In genomic region chr13:20501139-20501538, GRCh38 we compare ENCODE assay signal across 25 cellular contexts. TPM values are rescaled to one million over a fixed set of nuclear protein-coding genes. Genes with fewer than 3 reads are reported as not detected.
DNase-seq lines count a peak whose midpoint lies in the region; ATAC-seq and TF ChIP-seq lines count a peak whose summit lies in the region.
"Had no signal": no experiment of that assay in that cellular context is flagged by ENCODE, and none has a peak within 500 bp of the region (broad histone marks: within the 10 kb centered on the region; RNA-seq: fewer than 3 reads in every experiment).

No MANE protein-coding gene starts in this region.

- TF ChIP-seq CTCF in CD14-positive monocyte (IDR thresholded peaks at IDR 0.05) (no peak), neural progenitor cell (IDR thresholded peaks at IDR 0.05) (no peak)

- H3K27ac Mint-ChIP-seq in CD14-positive monocyte (peak overlapping the region in 6 of 7 donors; percentile 53 to 86 (median 70)), neural progenitor cell (no peak overlapping the region)
- peak overlapping the region; percentile 26 for H3K27ac Mint-ChIP-seq in activated T-helper 17 cell treated with anti-CD3 and anti-CD28 coated beads, Interleukin-2, amount 50 U/mL, for 72 hours

- H4K5ac ChIP-seq in mesendoderm (ENCODE audit: low read length): no peak overlapping the region

- H3K4me1 Mint-ChIP-seq in CD14-positive monocyte (peaks cover 22% of the 10 kb centered on the region), neural progenitor cell (peaks cover 3% of the 10 kb centered on the region)
- no peaks in the 10 kb centered on the region for H3K4me1 Mint-ChIP-seq in activated T-helper 17 cell treated with anti-CD3 and anti-CD28 coated beads, Interleukin-2, amount 50 U/mL, for 72 hours
- H3K4me1 Mint-ChIP-seq: CD8-positive, alpha-beta memory T cell had no signal

- H3K36me3 Mint-ChIP-seq in CD14-positive monocyte (peaks cover 18 to 32% of the 10 kb centered on the region in 2 donors), neural progenitor cell (peaks cover 2% of the 10 kb centered on the region)
- H3K36me3 Mint-ChIP-seq in activated T-helper 17 cell treated with anti-CD3 and anti-CD28 coated beads, Interleukin-2, amount 50 U/mL, for 72 hours (ENCODE audit: low read depth): no peaks in the 10 kb centered on the region

- H3K79me1 ChIP-seq in mesendoderm (ENCODE audit: low read length): no peaks in the 10 kb centered on the region

- H3K27me3 Mint-ChIP-seq in CD14-positive monocyte (ENCODE audit: low read depth in 3 of 3) (peaks cover 0 to 5% (median 2%) of the 10 kb centered on the region in 3 donors), neural progenitor cell (ENCODE audit: insufficient read depth, low read depth) (peaks cover 3% of the 10 kb centered on the region)
- no peaks in the 10 kb centered on the region for H3K27me3 Mint-ChIP-seq in activated T-helper 17 cell treated with anti-CD3 and anti-CD28 coated beads, Interleukin-2, amount 50 U/mL, for 72 hours

- H3K4me2 ChIP-seq in neural progenitor cell (no peak overlapping the region), mesendoderm (ENCODE audit: low read length) (no peak overlapping the region)

- H3K4me3 Mint-ChIP-seq in CD14-positive monocyte: peak overlapping the region in 1 of 2 donors; percentile 18
- no peak overlapping the region for H3K4me3 Mint-ChIP-seq in activated T-helper 17 cell treated with anti-CD3 and anti-CD28 coated beads, Interleukin-2, amount 50 U/mL, for 72 hours
- peak overlapping the region; percentile 62 for H3K4me3 Mint-ChIP-seq in neural progenitor cell
- H3K4me3 Mint-ChIP-seq: CD8-positive, alpha-beta memory T cell had no signal

- no peaks in the 10 kb centered on the region for H3K36me3 ChIP-seq in neural progenitor cell
- H3K36me3 ChIP-seq in mesendoderm (ENCODE audit: control insufficient read depth, insufficient read depth, low read length): no peaks in the 10 kb centered on the region
- H3K36me3 ChIP-seq: BE2C, HAP-1, MG63, SJSA1 had no signal

- no peak overlapping the region for H2AFZ ChIP-seq in neural progenitor cell (replicated peaks)
- H2AFZ ChIP-seq: GM23248 had no signal

- no peak overlapping the region for H3K18ac ChIP-seq in mesendoderm (ENCODE audit: low read length)

- H3K23ac ChIP-seq in mesendoderm (ENCODE audit: low read length): no peak overlapping the region

- H2BK5ac ChIP-seq in mesendoderm (ENCODE audit: low read length): no peak overlapping the region

- intact Hi-C loops in CD14-positive monocyte (cut with micrococcal nuclease): no loop called here

- no peaks in the 10 kb centered on the region for H3K4me1 ChIP-seq in neural progenitor cell
- no peaks in the 10 kb centered on the region for H3K4me1 ChIP-seq in mesendoderm (ENCODE audit: control insufficient read depth, low read depth, low read length)
- H3K4me1 ChIP-seq: BE2C, HAP-1 had no signal

- no peaks in the 10 kb centered on the region for H3K9me3 ChIP-seq in neural progenitor cell (ENCODE audit: low read depth)
- H3K9me3 ChIP-seq: BE2C, HAP-1, SJSA1 had no signal

- no CpG with 5 or more reads among the region's 1 CpG for WGBS in mesendoderm (ENCODE audit: extremely low coverage, insufficient coverage, low lambda C conversion rate)

- no peak overlapping the region for H2BK120ac ChIP-seq in mesendoderm (ENCODE audit: low read depth, low read length)

- H4K20me1 ChIP-seq in neural progenitor cell (ENCODE audit: low read depth): no peaks in the 10 kb centered on the region

- no peak overlapping the region for H2AK5ac ChIP-seq in mesendoderm (ENCODE audit: low read length)

- H3K79me2 ChIP-seq in neural progenitor cell (ENCODE audit: low read depth): no peaks in the 10 kb centered on the region
- no peaks in the 10 kb centered on the region for H3K79me2 ChIP-seq in mesendoderm (ENCODE audit: control insufficient read depth, insufficient read depth, low read length)

- H3K27ac ChIP-seq in neural progenitor cell (no peak overlapping the region), mesendoderm (ENCODE audit: low read depth, low read length) (no peak overlapping the region)
- H3K27ac ChIP-seq: GM23248 had no signal

- H3F3A ChIP-seq in neural progenitor cell (ENCODE audit: low read depth): no peaks in the 10 kb centered on the region

- H3K4ac ChIP-seq in mesendoderm (ENCODE audit: low read depth, low read length): no peak overlapping the region

- H2BK15ac ChIP-seq in mesendoderm (replicated peaks; ENCODE audit: low read depth): no peak overlapping the region

- H3K9ac ChIP-seq in neural progenitor cell: no peak overlapping the region
- no peak overlapping the region for H3K9ac ChIP-seq in mesendoderm (ENCODE audit: low read length)
- H3K9ac ChIP-seq: GM23248 had no signal

- ATAC-seq in activated T-helper 17 cell treated with anti-CD3 and anti-CD28 coated beads, Interleukin-2, amount 50 U/mL, for 72 hours (replicated peaks): no peak
- no peak for ATAC-seq in HG02623 (IDR thresholded peaks at IDR 0.05; ENCODE audit: unreplicated experiment)
- no peak for ATAC-seq in HG02763 (IDR thresholded peaks at IDR 0.05; ENCODE audit: unreplicated experiment)
- ATAC-seq: GM12878 had no signal

- H4K8ac ChIP-seq in mesendoderm (ENCODE audit: low read depth, low read length): no peak overlapping the region

- H3K27me3 ChIP-seq in neural progenitor cell: no peaks in the 10 kb centered on the region
- no peaks in the 10 kb centered on the region for H3K27me3 ChIP-seq in mesendoderm (ENCODE audit: insufficient read depth, low read length, poor library complexity)
- H3K27me3 ChIP-seq: BE2C, MG63, SJSA1 had no signal

- no peak overlapping the region for H3K4me3 ChIP-seq in neural progenitor cell
- no peak overlapping the region for H3K4me3 ChIP-seq in mesendoderm (ENCODE audit: low read length)
- H3K4me3 ChIP-seq: GM12878, GM23248, HAP-1, MG63, SJSA1 had no signal

- H3K9me3 Mint-ChIP-seq in CD14-positive monocyte: peaks cover 0 to 8% (median 5%) of the 10 kb centered on the region in 7 donors
- H3K9me3 Mint-ChIP-seq in activated T-helper 17 cell treated with anti-CD3 and anti-CD28 coated beads, Interleukin-2, amount 50 U/mL, for 72 hours: no peaks in the 10 kb centered on the region
- H3K9me3 Mint-ChIP-seq in neural progenitor cell: peaks cover 15% of the 10 kb centered on the region

- no peak overlapping the region for H3K56ac ChIP-seq in mesendoderm (ENCODE audit: low read length)

- DNase-seq in SIG-M5 treated with dmso at 0.1 percent for 504 hours (lab: John Stamatoyannopoulos, UW; ENCODE audit: unreplicated experiment) (peak; percentile 36), SIG-M5 (lab: John Stamatoyannopoulos, UW) (no peak), CD14-positive monocyte (ENCODE audit: low spot score) (no peak), neural progenitor cell (ENCODE audit: low spot score) (no peak), mesendoderm (no peak)
- DNase-seq: 8988T; BE2C; CD8-positive, alpha-beta memory T cell; DMS53; EL; GM23248; Kasumi-1; MG63; NCI-H1105 treated with DMSO at 0.1 percent for 48 hours; NCI-H1694 treated with DMSO at 0.1 percent for 48 hours; NCI-H510A; NCI-H748 treated with DMSO at 0.1 percent for 48 hours; PC-3; RPMI8226 had no signal

RNA-seq across cellular contexts. Expression of gene CRYL1, which starts 24.5 kb away (rescaled TPM):
- 10 to 100 TPM; 51.4 to 70.2 TPM for polyA plus RNA-seq in CD14-positive monocyte
- 10 to 100 TPM in 1 of 2 donors, 1 to 10 TPM in 1; 8.0 to 12.8 TPM for total RNA-seq in activated T-helper 17 cell treated with anti-CD3 and anti-CD28 coated beads, Interleukin-2, amount 50 U/mL, for 72 hours
- 0.37 and 3.6 TPM in 2 replicates for total RNA-seq in neural progenitor cell (ENCODE audit: low replicate concordance)
- polyA plus RNA-seq in mesendoderm (2013, experiment 1 of 2): 0.32 TPM
- polyA plus RNA-seq in mesendoderm (2013, experiment 2 of 2): 0.18 TPM
